9 cellular contexts compared by ENCODE assay signal in genomic region chr10:87816842-87817178, GRCh38. TPM values are rescaled to one million over a fixed set of nuclear protein-coding genes. Genes with fewer than 3 reads are reported as not detected.
DNase-seq lines count a peak whose midpoint lies in the region; ATAC-seq, FAIRE-seq and TF ChIP-seq lines count a peak whose summit lies in the region.
"Had no signal": no experiment of that assay in that cellular context is flagged by ENCODE, and none has a peak within 500 bp of the region (broad histone marks: within the 10 kb centered on the region; RNA-seq: fewer than 3 reads in every experiment).

No MANE protein-coding gene starts in this region.

- H3K27me3 ChIP-seq in CD4-positive, CD25-positive, alpha-beta regulatory T cell (ENCODE audit: control insufficient read depth, insufficient read depth, low read length), result no peaks in the 10 kb centered on the region
- no peaks in the 10 kb centered on the region for H3K27me3 ChIP-seq in bronchial epithelial cell (ENCODE audit: control insufficient read depth, insufficient read depth, low read length)

- peak overlapping the region; percentile 86 for H3K4me3 ChIP-seq in CD4-positive, CD25-positive, alpha-beta regulatory T cell (ENCODE audit: low read depth, low read length)
- peak overlapping the region; percentile 48 for H3K4me3 ChIP-seq in bronchial epithelial cell (ENCODE audit: low read depth, low read length)

- H3K9me3 Mint-ChIP-seq in CD4-positive, CD25-positive, alpha-beta regulatory T cell, result no peaks in the 10 kb centered on the region
- no peaks in the 10 kb centered on the region for H3K9me3 Mint-ChIP-seq in natural killer cell treated with Interleukin-12 subunit alpha and Interleukin-12 subunit beta and Interleukin-15 and Interleukin-18, amount 100 ng/mL, for 72 hours

- FAIRE-seq in bronchial epithelial cell (lab: Jason Lieb, UNC) (no peak), D721Med (lab: Jason Lieb, UNC) (no peak)

- H3K27me3 Mint-ChIP-seq in CD4-positive, CD25-positive, alpha-beta regulatory T cell, result peaks cover 4% of the 10 kb centered on the region
- no peaks in the 10 kb centered on the region for H3K27me3 Mint-ChIP-seq in natural killer cell treated with Interleukin-12 subunit alpha and Interleukin-12 subunit beta and Interleukin-15 and Interleukin-18, amount 100 ng/mL, for 72 hours

- peaks cover 42% of the 10 kb centered on the region for H3K4me1 ChIP-seq in CD4-positive, CD25-positive, alpha-beta regulatory T cell (ENCODE audit: control insufficient read depth, insufficient read depth, low read length, poor library complexity, severe bottlenecking)

- H3K36me3 Mint-ChIP-seq in CD4-positive, CD25-positive, alpha-beta regulatory T cell, result peaks cover 7% of the 10 kb centered on the region
- peaks cover 4% of the 10 kb centered on the region for H3K36me3 Mint-ChIP-seq in natural killer cell treated with Interleukin-12 subunit alpha and Interleukin-12 subunit beta and Interleukin-15 and Interleukin-18, amount 100 ng/mL, for 72 hours

- H3K9me3 ChIP-seq in CD4-positive, CD25-positive, alpha-beta regulatory T cell (ENCODE audit: control insufficient read depth in 2 of 2, low read length in 2 of 2), result no peaks in the 10 kb centered on the region

- peak in 1 of 3 donors; percentile 17 for DNase-seq in CD4-positive, CD25-positive, alpha-beta regulatory T cell
- DNase-seq in LHCN-M2 (ENCODE audit: low read depth) (peak; percentile 11), bronchial epithelial cell (ENCODE audit: low read depth) (no peak), D721Med (ENCODE audit: insufficient read length, low spot score) (no peak), NCI-H187 treated with DMSO at 0.1 percent for 48 hours (lab: John Stamatoyannopoulos, UW) (no peak), NCI-H774 (lab: John Stamatoyannopoulos, UW) (no peak)
- no peak for DNase-seq in natural killer cell treated with Interleukin-12 subunit alpha and Interleukin-12 subunit beta and Interleukin-15 and Interleukin-18, amount 100 ng/mL, for 72 hours (ENCODE audit: low spot score)
- DNase-seq: effector CD4-positive, alpha-beta T cell had no signal

- H3K4me3 Mint-ChIP-seq in CD4-positive, CD25-positive, alpha-beta regulatory T cell, result peak overlapping the region; percentile 92 to 96 (median 94)
- peak overlapping the region; percentile 96 for H3K4me3 Mint-ChIP-seq in natural killer cell treated with Interleukin-12 subunit alpha and Interleukin-12 subunit beta and Interleukin-15 and Interleukin-18, amount 100 ng/mL, for 72 hours

- H3K27ac Mint-ChIP-seq in CD4-positive, CD25-positive, alpha-beta regulatory T cell, result peak overlapping the region; percentile 95 to 99 (median 99)
- H3K27ac Mint-ChIP-seq in natural killer cell treated with Interleukin-12 subunit alpha and Interleukin-12 subunit beta and Interleukin-15 and Interleukin-18, amount 100 ng/mL, for 72 hours, result peak overlapping the region; percentile 93 to 99

- H3K4me1 Mint-ChIP-seq in CD4-positive, CD25-positive, alpha-beta regulatory T cell, result peaks cover 32 to 58% (median 45%) of the 10 kb centered on the region in 4 donors
- peaks cover 28 to 42% of the 10 kb centered on the region in 2 donors for H3K4me1 Mint-ChIP-seq in natural killer cell treated with Interleukin-12 subunit alpha and Interleukin-12 subunit beta and Interleukin-15 and Interleukin-18, amount 100 ng/mL, for 72 hours (ENCODE audit: low read depth in 2 of 2)

- H3K36me3 ChIP-seq in CD4-positive, CD25-positive, alpha-beta regulatory T cell (ENCODE audit: control insufficient read depth, insufficient read depth, low read length), result peaks cover 11% of the 10 kb centered on the region
- H3K36me3 ChIP-seq in bronchial epithelial cell (ENCODE audit: control insufficient read depth, insufficient read depth, low read length), result peaks cover 3% of the 10 kb centered on the region

- TF ChIP-seq CTCF in bronchial epithelial cell (IDR thresholded peaks at IDR 0.05; ENCODE audit: insufficient read depth, low read length, severe bottlenecking) (no peak), D721Med (IDR thresholded peaks at IDR 0.05; ENCODE audit: insufficient read depth, missing control alignments) (no peak)

- peak overlapping the region; percentile 91 for H3K27ac ChIP-seq in CD4-positive, CD25-positive, alpha-beta regulatory T cell (ENCODE audit: insufficient read depth, low read length, poor library complexity, severe bottlenecking)

- no peak for ATAC-seq in CD4-positive, CD25-positive, alpha-beta regulatory T cell (ENCODE audit: low read depth in 2 of 2)
- ATAC-seq in natural killer cell treated with Interleukin-12 subunit alpha and Interleukin-12 subunit beta and Interleukin-15 and Interleukin-18, amount 100 ng/mL, for 72 hours, result no peak
- no peak for ATAC-seq in GM21825 (IDR thresholded peaks at IDR 0.05; ENCODE audit: unreplicated experiment)

RNA-seq across cellular contexts. Expression of gene ATAD1, which starts 1.2 kb away (rescaled TPM):
- 33.1 TPM for total RNA-seq in CD4-positive, CD25-positive, alpha-beta regulatory T cell
- 10 to 100 TPM; 31.5 to 50.1 (median 38.8) TPM for polyA plus RNA-seq in CD4-positive, CD25-positive, alpha-beta regulatory T cell
- total RNA-seq in LHCN-M2 (2014; rRNA removed) (29.2 and 32.3 TPM in 2 replicates), bronchial epithelial cell (63.0 and 73.7 TPM in 2 replicates)
- 12.3 TPM for polyA plus RNA-seq in LHCN-M2 (2012)
- 10 to 100 TPM; 48.3 to 65.2 TPM for total RNA-seq in natural killer cell treated with Interleukin-12 subunit alpha and Interleukin-12 subunit beta and Interleukin-15 and Interleukin-18, amount 100 ng/mL, for 72 hours

RNA-seq across cellular contexts. Expression of gene KLLN, which starts 46.5 kb away (rescaled TPM):
- total RNA-seq in CD4-positive, CD25-positive, alpha-beta regulatory T cell, result 0.54 TPM
- under 1 TPM; 0.05 to 0.67 (median 0.17) TPM for polyA plus RNA-seq in CD4-positive, CD25-positive, alpha-beta regulatory T cell
- 0.77 and 0.92 TPM in 2 replicates for total RNA-seq in LHCN-M2 (2014; rRNA removed)
- polyA plus RNA-seq in LHCN-M2 (2012), result 0.33 TPM
- 0.13 and 0.26 TPM in 2 replicates for total RNA-seq in bronchial epithelial cell
- total RNA-seq in natural killer cell treated with Interleukin-12 subunit alpha and Interleukin-12 subunit beta and Interleukin-15 and Interleukin-18, amount 100 ng/mL, for 72 hours, result under 1 TPM; 0.17 to 0.52 TPM

RNA-seq across cellular contexts. Expression of gene PTEN, which starts 46.6 kb away (rescaled TPM):
- 99.2 TPM for total RNA-seq in CD4-positive, CD25-positive, alpha-beta regulatory T cell
- 10 to 100 TPM; 25.9 to 31.2 (median 28.5) TPM for polyA plus RNA-seq in CD4-positive, CD25-positive, alpha-beta regulatory T cell
- total RNA-seq in LHCN-M2 (2014; rRNA removed) (43.5 and 50.1 TPM in 2 replicates), bronchial epithelial cell (90.0 and 101 TPM in 2 replicates)
- 22.3 TPM for polyA plus RNA-seq in LHCN-M2 (2012)
- total RNA-seq in natural killer cell treated with Interleukin-12 subunit alpha and Interleukin-12 subunit beta and Interleukin-15 and Interleukin-18, amount 100 ng/mL, for 72 hours, result 10 to 100 TPM; 49.8 to 75.3 TPM
